ENCODE assay signal across 10 cellular contexts in the genomic region with DNA sequence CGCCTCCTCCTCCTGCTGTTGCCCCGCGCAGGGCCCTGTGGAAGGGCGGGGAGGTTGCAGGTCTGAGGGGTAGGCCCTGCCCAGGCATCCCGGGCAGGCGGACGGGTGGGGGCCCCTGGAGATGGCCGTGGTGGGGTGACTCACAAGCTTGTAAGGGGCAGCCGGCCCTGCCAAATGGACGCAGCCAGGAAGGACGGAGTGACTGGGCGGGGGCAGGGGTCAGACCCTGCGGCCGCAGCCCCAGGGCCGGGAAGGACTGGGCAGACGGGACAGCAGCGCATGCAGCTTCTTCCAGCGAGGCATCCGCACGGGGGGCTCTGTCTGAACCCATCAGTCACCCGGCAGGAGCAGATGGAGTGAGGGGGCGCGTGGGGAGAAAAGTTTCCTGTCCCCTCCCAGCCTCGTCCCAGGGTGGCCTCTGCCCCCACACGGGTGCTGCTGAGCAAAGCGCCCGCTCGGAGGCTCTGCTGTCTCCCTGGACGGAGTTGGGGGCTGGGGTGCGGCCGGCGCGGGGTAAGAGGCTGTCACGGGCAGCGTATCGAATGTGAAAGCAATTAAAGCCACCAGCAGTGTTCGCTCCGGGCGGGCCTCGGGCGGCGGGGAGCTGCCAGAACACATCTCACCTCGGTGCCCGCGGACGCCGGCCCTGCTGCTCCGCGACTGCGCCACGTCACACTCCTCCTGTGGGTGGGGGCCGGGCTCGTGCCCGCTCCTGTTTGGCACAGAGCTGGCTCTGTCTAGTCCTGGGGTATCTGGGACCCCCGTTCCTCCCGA. TPM values are rescaled to one million over a fixed set of nuclear protein-coding genes. Genes with fewer than 3 reads are reported as not detected.
DNase-seq lines count a peak whose midpoint lies in the region; ATAC-seq and TF ChIP-seq lines count a peak whose summit lies in the region.
"Had no signal": no experiment of that assay in that cellular context is flagged by ENCODE, and none has a peak within 500 bp of the region (broad histone marks: within the 10 kb centered on the region; RNA-seq: fewer than 3 reads in every experiment).

No MANE protein-coding gene starts in this region.

- intact Hi-C loops in left ventricle myocardium superior (cut with micrococcal nuclease) = no loop called here

- H3K9me3 ChIP-seq in Peyer's patch (no peaks in the 10 kb centered on the region), skeletal muscle satellite cell (replicated peaks; ENCODE audit: low read length) (no peaks in the 10 kb centered on the region)

- H3K36me3 ChIP-seq in Peyer's patch (peaks cover 0 to 40% (median 0%) of the 10 kb centered on the region in 3 donors), skeletal muscle satellite cell (ENCODE audit: insufficient read depth, low read length) (peaks cover 17% of the 10 kb centered on the region)

- DNase-seq in GM04504 (ENCODE audit: low read depth) (peak; percentile 71), Peyer's patch (peak in 2 of 3 donors; percentile 58 to 68), fibroblast of mammary gland (ENCODE audit: low read depth) (peak; percentile 80), left ventricle myocardium superior (no peak)
- DNase-seq: amniotic stem cell, NCI-H2081 treated with DMSO at 0.1 percent for 48 hours had no signal

- TF ChIP-seq CTCF in Peyer's patch (IDR thresholded peaks at IDR 0.05) (no peak), fibroblast of mammary gland (conservative IDR thresholded peaks at IDR 0.05; ENCODE audit: control insufficient read depth, insufficient read depth, low read depth, low read length) (no peak)

- H3K27me3 ChIP-seq in Peyer's patch (peaks cover 0 to 7% of the 10 kb centered on the region in 2 donors), skeletal muscle satellite cell (ENCODE audit: control insufficient read depth, insufficient read depth, low read length) (peaks cover 20% of the 10 kb centered on the region)

- no peak overlapping the region for H3K27ac ChIP-seq in Peyer's patch
- H3K27ac ChIP-seq: PC-9 had no signal

- peak overlapping the region; percentile 86 for H3K4me2 ChIP-seq in skeletal muscle satellite cell (ENCODE audit: low read length)
- H3K4me2 ChIP-seq: PC-9 had no signal

- H3K9ac ChIP-seq in skeletal muscle satellite cell (ENCODE audit: low read depth, low read length) = peak overlapping the region; percentile 60

- TF ChIP-seq POLR2A in Peyer's patch (IDR thresholded peaks at IDR 0.05) = no peak

- no peak for ATAC-seq in HG02678 (IDR thresholded peaks at IDR 0.05; ENCODE audit: unreplicated experiment)
- ATAC-seq in left ventricle myocardium superior = no peak
- ATAC-seq in HG03565 (IDR thresholded peaks at IDR 0.05; ENCODE audit: unreplicated experiment) = no peak

- H3K4me1 ChIP-seq in Peyer's patch (peaks cover 0 to 21% (median 2%) of the 10 kb centered on the region in 4 donors), skeletal muscle satellite cell (ENCODE audit: control insufficient read depth, insufficient read depth, low read length) (peaks cover 25% of the 10 kb centered on the region)

- H3K4me3 ChIP-seq in Peyer's patch = no peak overlapping the region
- no peak overlapping the region for H3K4me3 ChIP-seq in fibroblast of mammary gland (ENCODE audit: control insufficient read depth, low read depth, low read length)
- H3K4me3 ChIP-seq in skeletal muscle satellite cell (ENCODE audit: low read length) = peak overlapping the region; percentile 61
- H3K4me3 ChIP-seq: PC-9 had no signal

RNA-seq across cellular contexts. Expression of a gene that starts 5.4 kb away (rescaled TPM):
- total RNA-seq in Peyer's patch (not detected), left ventricle myocardium superior (not detected)
- total RNA-seq in skeletal muscle satellite cell (2012; rRNA removed) = not detected in 2 replicates
- total RNA-seq: PC-9 had no signal

RNA-seq across cellular contexts. Expression of a gene that starts 12.0 kb away (rescaled TPM):
- 10 to 100 TPM in 1 of 4 donors, 1 to 10 TPM in 3; 1.2 to 17.3 (median 1.5) TPM for total RNA-seq in Peyer's patch
- 0.44 and 1.8 TPM in 2 replicates for total RNA-seq in skeletal muscle satellite cell (2012; rRNA removed)
- 0.52 TPM for total RNA-seq in left ventricle myocardium superior
- total RNA-seq: PC-9 had no signal

RNA-seq across cellular contexts. Expression of a gene that starts 14.9 kb away (rescaled TPM):
- total RNA-seq in Peyer's patch (10 to 100 TPM; 33.1 to 65.6 (median 55.2) TPM), left ventricle myocardium superior (16.9 TPM)
- total RNA-seq in skeletal muscle satellite cell (2012; rRNA removed) = 16.0 and 22.7 TPM in 2 replicates

RNA-seq across cellular contexts. Expression of a gene that starts 27.3 kb away (rescaled TPM):
- total RNA-seq in Peyer's patch (100 to 1,000 TPM in 3 of 4 donors, 10 to 100 TPM in 1; 50.3 to 249 (median 167) TPM), left ventricle myocardium superior (17.8 TPM)
- total RNA-seq in skeletal muscle satellite cell (2012; rRNA removed) = 48.9 and 51.5 TPM in 2 replicates

RNA-seq across cellular contexts. Expression of a gene that starts 35.0 kb away (rescaled TPM):
- total RNA-seq in Peyer's patch (10 to 100 TPM; 27.2 to 83.6 (median 62.7) TPM), left ventricle myocardium superior (11.4 TPM)
- total RNA-seq in skeletal muscle satellite cell (2012; rRNA removed) = 13.2 and 14.6 TPM in 2 replicates
